ENCODE assay signal across 8 cellular contexts in genomic region chr15:65270811-65271545, GRCh38. TPM values are rescaled to one million over a fixed set of nuclear protein-coding genes. Genes with fewer than 3 reads are reported as not detected.
A peak's percentile ranks its signal among the peaks of the same experiment; 100 is the strongest.
DNase-seq lines count a peak whose midpoint lies in the region; ATAC-seq, FAIRE-seq and TF ChIP-seq lines count a peak whose summit lies in the region.
"Not testable (repeated sequence)": the region's sequence is repeated elsewhere in the genome, so short reads cannot be mapped to it uniquely, and the experiment has no call there.

No MANE protein-coding gene starts in this region.

- WGBS in pancreas, 2 donors, result 47 to 48% methylated on average over 15 of the region's 15 CpGs

- TF ChIP-seq CTCF in KMS-11 (conservative IDR thresholded peaks at IDR 0.05; ENCODE audit: low read depth, low read length) (peak; percentile 33; the same call in 1 of the 2 replicates), pancreas (IDR thresholded peaks at IDR 0.05) (peak; percentile 17 to 62 (median 46)), uterus (IDR thresholded peaks at IDR 0.05) (peak; percentile 81 to 91 (median 84))

- H3K9me3 ChIP-seq in pancreas, uterus: not testable (repeated sequence)

- H3K27me3 Mint-ChIP-seq in activated CD8-positive, alpha-beta T cell treated with anti-CD3 and anti-CD28 coated beads, Interleukin-2, amount 10 ng/mL, durations not matched to agents 7 days and 5 days (ENCODE audit: low read depth), result not testable (repeated sequence)

- not testable (repeated sequence) for ATAC-seq in activated CD8-positive, alpha-beta T cell treated with anti-CD3 and anti-CD28 coated beads, Interleukin-2, amount 10 ng/mL, durations not matched to agents 7 days and 5 days
- ATAC-seq in pancreas, result peak; percentile 82 to 96 (median 94)

- DNase-seq in ELR (ENCODE audit: low read depth), result peak; percentile 69
- DNase-seq in OCI-M1 (lab: John Stamatoyannopoulos, UW), result peak; percentile 69
- DNase-seq in activated CD8-positive, alpha-beta T cell treated with anti-CD3 and anti-CD28 coated beads, Interleukin-2, amount 10 ng/mL, durations not matched to agents 7 days and 5 days, result peak; percentile 36
- peak; percentile 74 for DNase-seq in epidermal melanocyte (ENCODE audit: insufficient read length, low spot score)
- DNase-seq in inferior parietal cortex (ENCODE audit: extremely low spot score), result peak; percentile 69
- DNase-seq in pancreas, result peak in 4 of 6 donors; percentile 39 to 65 (median 44)
- DNase-seq in uterus, result peak; percentile 77 to 88

- H3K4me1 ChIP-seq in KMS-11 (ENCODE audit: low read depth, poor library complexity, severe bottlenecking); pancreas; uterus: not testable (repeated sequence)

- H3K4me1 Mint-ChIP-seq in activated CD8-positive, alpha-beta T cell treated with anti-CD3 and anti-CD28 coated beads, Interleukin-2, amount 10 ng/mL, durations not matched to agents 7 days and 5 days (ENCODE audit: low read depth), result peaks cover 16% of the 10 kb centered on the region

- H3K9me3 Mint-ChIP-seq in activated CD8-positive, alpha-beta T cell treated with anti-CD3 and anti-CD28 coated beads, Interleukin-2, amount 10 ng/mL, durations not matched to agents 7 days and 5 days (ENCODE audit: insufficient read depth), result not testable (repeated sequence)

- H3K79me2 ChIP-seq in KMS-11 (ENCODE audit: insufficient read depth, low read depth), result not testable (repeated sequence)

- not testable (repeated sequence) for H3K4me3 ChIP-seq in KMS-11 (IDR thresholded peaks at IDR 0.05; ENCODE audit: insufficient read depth, low read depth, low read length); pancreas; uterus

- FAIRE-seq in pancreas (lab: Jason Lieb, UNC), result peak; percentile 9

- H3K27me3 ChIP-seq in KMS-11 (ENCODE audit: insufficient read depth, low read depth); pancreas; uterus: not testable (repeated sequence)

- TF ChIP-seq POLR2A in uterus (IDR thresholded peaks at IDR 0.05), result not testable (repeated sequence)

- H3K27ac ChIP-seq in KMS-11, pancreas: not testable (repeated sequence)
- peak overlapping the region; percentile 70 to 78 for H3K27ac ChIP-seq in uterus

- CTCF ChIA-PET in activated CD8-positive, alpha-beta T cell treated with anti-CD3 and anti-CD28 coated beads, Interleukin-2, amount 10 ng/mL, durations not matched to agents 7 days and 5 days (lab: Charles Lee), result interaction anchor here (0.6 to 4.5 kb wide), 16 partner anchors 9 to 265 kb away, joined by 3 to 16 read pairs (median 3); partner anchors contain the start of genes CLPX, PARP16 and PDCD7

- H3K36me3 Mint-ChIP-seq in activated CD8-positive, alpha-beta T cell treated with anti-CD3 and anti-CD28 coated beads, Interleukin-2, amount 10 ng/mL, durations not matched to agents 7 days and 5 days (ENCODE audit: low read depth), result not testable (repeated sequence)

- H3K4me3 Mint-ChIP-seq in activated CD8-positive, alpha-beta T cell treated with anti-CD3 and anti-CD28 coated beads, Interleukin-2, amount 10 ng/mL, durations not matched to agents 7 days and 5 days, result not testable (repeated sequence)

- H2AFZ ChIP-seq in KMS-11 (ENCODE audit: low read depth), result not testable (repeated sequence)

- H4K20me1 ChIP-seq in KMS-11 (ENCODE audit: insufficient read depth), result not testable (repeated sequence)

- not testable (repeated sequence) for H3K36me3 ChIP-seq in KMS-11 (ENCODE audit: insufficient read depth); pancreas; uterus

- H3K9ac ChIP-seq in KMS-11, result not testable (repeated sequence)

- H3K4me2 ChIP-seq in KMS-11, result not testable (repeated sequence)

- not testable (repeated sequence) for H3K27ac Mint-ChIP-seq in activated CD8-positive, alpha-beta T cell treated with anti-CD3 and anti-CD28 coated beads, Interleukin-2, amount 10 ng/mL, durations not matched to agents 7 days and 5 days

- intact Hi-C loops in pancreas (cut with DNase I), result loop anchor here in 1 of 3 donors (5.0 to 10.0 kb wide), 2 partner anchors 74 to 216 kb away; no protein-coding TSS in a partner anchor
- intact Hi-C loops in uterus (cut with DNase I; ENCODE audit: low total_unique reads), result loop anchor here (5.0 kb wide), 1 partner anchor 84 kb away; the partner anchor contains the start of gene CLPX

- POLR2A ChIA-PET in activated CD8-positive, alpha-beta T cell treated with anti-CD3 and anti-CD28 coated beads, Interleukin-2, amount 10 ng/mL, durations not matched to agents 7 days and 5 days (lab: Charles Lee), result interaction anchor here (1.2 to 1.3 kb wide), 2 partner anchors 34 to 35 kb away, joined by 5 read pairs; partner anchors contain the start of gene RNU5B-1

RNA-seq across cellular contexts. Expression of gene PARP16, which starts 15.7 kb away (rescaled TPM):
- 10 to 100 TPM; 17.0 to 19.3 TPM for total RNA-seq in activated CD8-positive, alpha-beta T cell treated with anti-CD3 and anti-CD28 coated beads, Interleukin-2, amount 10 ng/mL, durations not matched to agents 7 days and 5 days
- 1 to 10 TPM; 3.8 to 7.5 (median 5.7) TPM for total RNA-seq in pancreas
- 1 to 10 TPM; 3.1 to 5.5 TPM for polyA plus RNA-seq in pancreas
- 10 to 100 TPM in 1 of 4 donors, 1 to 10 TPM in 3; 2.3 to 14.7 (median 6.5) TPM for total RNA-seq in uterus

RNA-seq across cellular contexts. Expression of gene RNU5A-1, which starts 24.9 kb away (rescaled TPM):
- total RNA-seq in activated CD8-positive, alpha-beta T cell treated with anti-CD3 and anti-CD28 coated beads, Interleukin-2, amount 10 ng/mL, durations not matched to agents 7 days and 5 days, result not detected
- not detected for total RNA-seq in pancreas
- polyA plus RNA-seq in pancreas, result not detected
- not detected for total RNA-seq in uterus

RNA-seq across cellular contexts. Expression of gene RNU5B-1, which starts 33.5 kb away (rescaled TPM):
- 10 to 100 TPM in 1 of 2 experiments, not detected in 1; 19.9 TPM for total RNA-seq in activated CD8-positive, alpha-beta T cell treated with anti-CD3 and anti-CD28 coated beads, Interleukin-2, amount 10 ng/mL, durations not matched to agents 7 days and 5 days
- total RNA-seq in pancreas, result 10 to 100 TPM in 3 of 6 donors, not detected in 3; 10.5 to 21.8 (median 21.6) TPM
- polyA plus RNA-seq in pancreas, result not detected
- total RNA-seq in uterus, result 10 to 100 TPM in 1 of 4 donors, not detected in 3; 34.0 TPM

RNA-seq across cellular contexts. Expression of gene CILP, which starts 59.7 kb away (rescaled TPM):
- total RNA-seq in activated CD8-positive, alpha-beta T cell treated with anti-CD3 and anti-CD28 coated beads, Interleukin-2, amount 10 ng/mL, durations not matched to agents 7 days and 5 days, result under 1 TPM; 0.05 to 0.08 TPM
- 10 to 100 TPM in 1 of 6 donors, 1 to 10 TPM in 2, under 1 TPM in 3; 0.28 to 20.7 (median 3.1) TPM for total RNA-seq in pancreas
- 1 to 10 TPM; 1.0 to 1.1 TPM for polyA plus RNA-seq in pancreas
- total RNA-seq in uterus, result 10 to 100 TPM; 10.5 to 22.5 (median 14.4) TPM

Comparison
In these comparisons a context has a peak if more than half of its experiments do, and no peak if none do; other contexts are left out.
1. CTCF ChIP-seq: peak in every context shown above with its lines; median percentile 84 in uterus; 46 in pancreas; 33 in KMS-11.